In the genomic region with DNA sequence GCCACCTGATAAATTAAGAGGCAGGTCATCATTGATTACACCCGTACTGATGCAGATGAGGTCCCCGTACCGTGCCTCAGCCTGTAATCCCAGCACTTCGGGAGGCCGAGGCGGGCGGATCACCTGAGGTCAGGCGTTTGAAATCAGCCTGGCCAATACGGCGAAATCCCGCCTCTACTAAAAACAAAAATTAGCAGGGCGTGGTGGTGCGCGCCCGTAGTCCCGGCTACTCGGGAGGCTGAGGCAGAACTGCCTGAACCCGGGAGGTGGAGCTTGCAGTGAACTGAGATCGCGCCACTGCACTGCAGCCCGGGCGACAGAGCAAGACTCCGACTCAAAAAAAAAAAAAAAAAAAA, we compare ENCODE assay signal across 9 cellular contexts. TPM values are rescaled to one million over a fixed set of nuclear protein-coding genes. Genes with fewer than 3 reads are reported as not detected.
DNase-seq lines count a peak whose midpoint lies in the region; ATAC-seq and TF ChIP-seq lines count a peak whose summit lies in the region.
"Had no signal": no experiment of that assay in that cellular context is flagged by ENCODE, and none has a peak within 500 bp of the region (broad histone marks: within the 10 kb centered on the region; RNA-seq: fewer than 3 reads in every experiment).

No MANE protein-coding gene starts in this region.

- H3K36me3 Mint-ChIP-seq in IgD-negative memory B cell, result no peaks in the 10 kb centered on the region
- H3K36me3 Mint-ChIP-seq in activated naive CD8-positive, alpha-beta T cell treated with anti-CD3 and anti-CD28 coated beads, Interleukin-2, amount 10 ng/mL, durations not matched to agents 7 days and 5 days, result peaks cover 9% of the 10 kb centered on the region

- TF ChIP-seq CTCF in spleen (IDR thresholded peaks at IDR 0.05 in 8 of 11, conservative IDR thresholded peaks at IDR 0.05 in 3 of 11), result no peak

- no peak for DNase-seq in activated naive CD8-positive, alpha-beta T cell treated with anti-CD3 and anti-CD28 coated beads, Interleukin-2, amount 10 ng/mL, durations not matched to agents 7 days and 5 days
- DNase-seq in spleen (peak; percentile 75), NCI-H2029 treated with DMSO at 0.1 percent for 48 hours (lab: John Stamatoyannopoulos, UW) (no peak), AG08395 (ENCODE audit: low spot score) (no peak), NCI-H128 (lab: John Stamatoyannopoulos, UW; ENCODE audit: unreplicated experiment) (no peak)
- no peak for DNase-seq in stimulated activated CD4-positive, alpha-beta T cell treated with anti-CD3 and anti-CD28 coated beads, Interleukin-1b, Interleukin-23, amount 100 ng/mL, for 48 hours

- WGBS in spleen, 5 donors, result 85 to 93% (median 90%) methylated on average over 22 to 23 of the region's 23 CpGs

- H3K27me3 ChIP-seq in iPS-18a (ENCODE audit: control insufficient read depth, insufficient read depth, low read length) (peaks cover 6% of the 10 kb centered on the region), spleen (replicated peaks in 1 of 7) (peaks cover 0 to 14% (median 0%) of the 10 kb centered on the region in 7 donors)

- H3K4me3 ChIP-seq in iPS-18a (ENCODE audit: low read length) (peak overlapping the region; percentile 13), spleen (peak overlapping the region in 6 of 8 donors; percentile 57 to 83 (median 76))
- H3K4me3 ChIP-seq: SK-N-MC had no signal

- H3K4me1 ChIP-seq in iPS-18a (ENCODE audit: control insufficient read depth, low read depth, low read length), result peaks cover 6% of the 10 kb centered on the region
- peaks cover 0 to 36% (median 27%) of the 10 kb centered on the region in 6 donors for H3K4me1 ChIP-seq in spleen

- no peaks in the 10 kb centered on the region for H3K9me3 ChIP-seq in iPS-18a (ENCODE audit: control insufficient read depth, low read depth, low read length)
- H3K9me3 ChIP-seq in spleen, result peaks cover 0 to 12% (median 0%) of the 10 kb centered on the region in 8 donors

- H3K27me3 Mint-ChIP-seq in IgD-negative memory B cell, result peaks cover 2% of the 10 kb centered on the region
- H3K27me3 Mint-ChIP-seq in activated naive CD8-positive, alpha-beta T cell treated with anti-CD3 and anti-CD28 coated beads, Interleukin-2, amount 10 ng/mL, durations not matched to agents 7 days and 5 days, result no peaks in the 10 kb centered on the region

- no peak for TF ChIP-seq POLR2A in spleen (IDR thresholded peaks at IDR 0.05)

- peaks cover 11 to 17% (median 16%) of the 10 kb centered on the region in 3 donors for H3K4me1 Mint-ChIP-seq in IgD-negative memory B cell
- peaks cover 29% of the 10 kb centered on the region for H3K4me1 Mint-ChIP-seq in activated naive CD8-positive, alpha-beta T cell treated with anti-CD3 and anti-CD28 coated beads, Interleukin-2, amount 10 ng/mL, durations not matched to agents 7 days and 5 days

- POLR2A ChIA-PET in activated naive CD8-positive, alpha-beta T cell treated with anti-CD3 and anti-CD28 coated beads, Interleukin-2, amount 10 ng/mL, durations not matched to agents 7 days and 5 days (lab: Charles Lee), result interaction anchor here (0.6 to 1.6 kb wide), 12 partner anchors 8 to 126 kb away, joined by 3 to 13 read pairs (median 4); a partner anchor contains a TSS

- H3K27ac ChIP-seq in iPS-18a (ENCODE audit: low read length) (no peak overlapping the region), spleen (peak overlapping the region in 7 of 8 donors; percentile 78 to 87 (median 83))
- H3K27ac ChIP-seq: SK-N-MC had no signal

- H3K9me3 Mint-ChIP-seq in IgD-negative memory B cell, result no peaks in the 10 kb centered on the region
- H3K9me3 Mint-ChIP-seq in activated naive CD8-positive, alpha-beta T cell treated with anti-CD3 and anti-CD28 coated beads, Interleukin-2, amount 10 ng/mL, durations not matched to agents 7 days and 5 days, result no peaks in the 10 kb centered on the region

- no peaks in the 10 kb centered on the region for H3K36me3 ChIP-seq in iPS-18a (ENCODE audit: control insufficient read depth, low read depth, low read length)
- peaks cover 0 to 8% (median 0%) of the 10 kb centered on the region in 6 donors for H3K36me3 ChIP-seq in spleen

- intact Hi-C loops in spleen (cut with DNase I; ENCODE audit: low total_unique reads), result no loop called here

- peak overlapping the region in 1 of 3 donors; percentile 31 for H3K27ac Mint-ChIP-seq in IgD-negative memory B cell
- peak overlapping the region; percentile 71 for H3K27ac Mint-ChIP-seq in activated naive CD8-positive, alpha-beta T cell treated with anti-CD3 and anti-CD28 coated beads, Interleukin-2, amount 10 ng/mL, durations not matched to agents 7 days and 5 days

- peak overlapping the region; percentile 34 to 80 (median 58) for H3K4me3 Mint-ChIP-seq in IgD-negative memory B cell
- peak overlapping the region; percentile 71 for H3K4me3 Mint-ChIP-seq in activated naive CD8-positive, alpha-beta T cell treated with anti-CD3 and anti-CD28 coated beads, Interleukin-2, amount 10 ng/mL, durations not matched to agents 7 days and 5 days

- H3K9ac ChIP-seq in iPS-18a (ENCODE audit: low read length), result no peak overlapping the region

- ATAC-seq in activated naive CD8-positive, alpha-beta T cell treated with anti-CD3 and anti-CD28 coated beads, Interleukin-2, amount 10 ng/mL, durations not matched to agents 7 days and 5 days (ENCODE audit: low read depth), result no peak

RNA-seq across cellular contexts. Expression of a gene that starts 0.7 kb away (rescaled TPM):
- polyA plus RNA-seq in IgD-negative memory B cell (5.3 TPM), spleen (10 to 100 TPM; 28.2 to 45.7 (median 37.2) TPM)
- total RNA-seq in activated naive CD8-positive, alpha-beta T cell treated with anti-CD3 and anti-CD28 coated beads, Interleukin-2, amount 10 ng/mL, durations not matched to agents 7 days and 5 days, result 10 to 100 TPM; 76.0 to 79.5 TPM
- 100 to 1,000 TPM in 2 of 7 donors, 10 to 100 TPM in 5; 37.9 to 125 (median 76.8) TPM for total RNA-seq in spleen

RNA-seq across cellular contexts. Expression of a gene that starts 55.7 kb away (rescaled TPM):
- polyA plus RNA-seq in IgD-negative memory B cell (1.0 TPM), spleen (10 to 100 TPM in 2 of 3 donors, 1 to 10 TPM in 1; 4.4 to 24.7 (median 16.1) TPM)
- total RNA-seq in activated naive CD8-positive, alpha-beta T cell treated with anti-CD3 and anti-CD28 coated beads, Interleukin-2, amount 10 ng/mL, durations not matched to agents 7 days and 5 days, result 100 to 1,000 TPM; 306 to 322 TPM
- 10 to 100 TPM in 4 of 7 donors, 1 to 10 TPM in 3; 4.4 to 17.7 (median 14.4) TPM for total RNA-seq in spleen

Comparison
In these comparisons a context has a peak if more than half of its experiments do, and no peak if none do; other contexts are left out.
1. RNA of a gene that starts 55.7 kb away (total RNA-seq): 306 to 322 TPM in activated naive CD8-positive, alpha-beta T cell treated with anti-CD3 and anti-CD28 coated beads, Interleukin-2, amount 10 ng/mL, durations not matched to agents 7 days and 5 days; 4.4 to 17.7 TPM in spleen; every median in the first group is over 10 times any median in the second.